Comparison of ENCODE assay signal across 12 cellular contexts in genomic region chr20:19981091-19981490, GRCh38. TPM values are rescaled to one million over a fixed set of nuclear protein-coding genes. Genes with fewer than 3 reads are reported as not detected.
A peak's percentile ranks its signal among the peaks of the same experiment; 100 is the strongest.
DNase-seq lines count a peak whose midpoint lies in the region; ATAC-seq, FAIRE-seq and TF ChIP-seq lines count a peak whose summit lies in the region.
"Had no signal": no experiment of that assay in that cellular context is flagged by ENCODE, and none has a peak within 500 bp of the region (broad histone marks: within the 10 kb centered on the region; RNA-seq: fewer than 3 reads in every experiment).

No MANE protein-coding gene starts in this region.

- CTCF ChIA-PET in GM12878 (lab: Yijun Ruan, JAX) = interaction anchor here (0.6 to 2.0 kb wide), 3 partner anchors 12 to 925 kb away, joined by 3 to 6 read pairs (median 3); no protein-coding TSS in a partner anchor

- H3K79me2 ChIP-seq in GM12878 (ENCODE audit: control insufficient read depth, insufficient read depth, low read length) (no peaks in the 10 kb centered on the region), keratinocyte (ENCODE audit: control insufficient read depth, insufficient read depth, low read length) (peaks cover 96% of the 10 kb centered on the region)

- FAIRE-seq in GM12878 (lab: Jason Lieb, UNC) (no peak), keratinocyte (lab: Jason Lieb, UNC) (peak; percentile 76), GM12892 (lab: Jason Lieb, UNC) (no peak)
- FAIRE-seq: A204.1 had no signal

- H3K27me3 ChIP-seq in GM12878 (replicated peaks in 1 of 2; ENCODE audit: control insufficient read depth in 2 of 2, insufficient read depth in 2 of 2, low read length in 1 of 2) = 0 out of 4 replicates have a peak, but pooled peaks cover 0 to 4% of the 10 kb centered on the region in 2 experiments
- H3K27me3 ChIP-seq in keratinocyte (ENCODE audit: control insufficient read depth, extremely low read depth, insufficient read depth, low read length) = no peaks in the 10 kb centered on the region
- H3K27me3 ChIP-seq in tibial artery = no peaks in the 10 kb centered on the region

- TF ChIP-seq CTCF in GM12878 (IDR thresholded peaks at IDR 0.05 in 2 of 3, conservative IDR thresholded peaks at IDR 0.05 in 1 of 3; ENCODE audit: control insufficient read depth in 2 of 3, extremely low read depth in 1 of 3, insufficient read depth in 1 of 3, low read depth in 3 of 3, low read length in 3 of 3) (no peak), keratinocyte (optimal IDR thresholded peaks at IDR 0.05 in 1 of 3, IDR thresholded peaks at IDR 0.05 in 1 of 3, conservative IDR thresholded peaks at IDR 0.05 in 1 of 3; ENCODE audit: extremely low read depth in 1 of 3, insufficient read depth in 2 of 3, low read length in 3 of 3) (no peak), tibial artery (IDR thresholded peaks at IDR 0.05) (no peak)

- no peak for TF ChIP-seq POLR2A in GM12878 (IDR thresholded peaks at IDR 0.05; ENCODE audit: low read depth, low read length)
- no peak for TF ChIP-seq POLR2A in GM12892 (IDR thresholded peaks at IDR 0.05; ENCODE audit: low read depth, low read length)

- RAD21 ChIA-PET in GM12878 (lab: Charles Lee; ENCODE audit: unreplicated experiment) = no interaction called here

- in situ Hi-C loops in GM12878 (cut with MboI) = no loop called here

- BruUV-seq in GM12878 (replicated peaks; lab: Mats Ljungman, UMichigan) = no TSS peak

- H3K4me2 ChIP-seq in GM12878 (ENCODE audit: control insufficient read depth, insufficient read depth) (no peak overlapping the region), keratinocyte (ENCODE audit: control insufficient read depth, extremely low read depth, insufficient read depth, low read depth, low read length) (peak overlapping the region; percentile 93)
- H3K4me2 ChIP-seq: KMS-11 had no signal

- H3K27ac ChIP-seq in GM12878 (ENCODE audit: control insufficient read depth, insufficient read depth) (no peak overlapping the region), keratinocyte (ENCODE audit: control insufficient read depth, insufficient read depth, low read length) (peak overlapping the region; percentile 58), tibial artery (peak overlapping the region; percentile 85 to 87)
- H3K27ac ChIP-seq: KMS-11 had no signal

- dilution Hi-C loops in keratinocyte (cut with MboI; ENCODE audit: extremely low pct_ligation_motif_present, low sequenced_read_pairs) = no loop called here

- SMC1A ChIA-PET in GM12878 (lab: Charles Lee; ENCODE audit: uncharacterized antibody, unreplicated experiment) = no interaction called here

- H3K4me1 ChIP-seq in GM12878 (ENCODE audit: control insufficient read depth, insufficient read depth, low read length) = no peaks in the 10 kb centered on the region
- peaks cover 62% of the 10 kb centered on the region for H3K4me1 ChIP-seq in keratinocyte (ENCODE audit: control insufficient read depth, extremely low read depth, insufficient read depth, low read length)
- H3K4me1 ChIP-seq in tibial artery = peaks cover 0 to 89% (median 61%) of the 10 kb centered on the region in 4 donors

- intact Hi-C loops in GM12878 (cut with micrococcal nuclease; ENCODE audit: unreplicated experiment) (no loop called here), tibial artery (cut with DNase I; ENCODE audit: low total_unique reads) (no loop called here)

- 40% methylated on average over 7 of the region's 7 CpGs for whole genome bisulfite sequencing in GM12878 (ENCODE audit: insufficient coverage, insufficient replicate concordance, low lambda C conversion rate, missing lambda C conversion rate)

- no peak for TF ChIP-seq EP300 in GM12878 (IDR thresholded peaks at IDR 0.05; ENCODE audit: borderline replicate concordance in 1 of 2, control insufficient read depth in 1 of 2, low read depth in 2 of 2, low read length in 2 of 2)

- ATAC-seq in GM12878 (no peak; the same call in 1 of the 3 replicates), GM18861 (IDR thresholded peaks at IDR 0.05; ENCODE audit: unreplicated experiment) (no peak)

- H3K9me1 ChIP-seq in keratinocyte (ENCODE audit: control insufficient read depth, extremely low read depth, insufficient read depth, low read length) = peaks cover 3% of the 10 kb centered on the region

- no peak overlapping the region for H3K9ac ChIP-seq in GM12878 (ENCODE audit: control insufficient read depth, insufficient read depth, low read length)
- H3K9ac ChIP-seq in keratinocyte (ENCODE audit: control insufficient read depth, extremely low read depth, insufficient read depth, low read length) = peak overlapping the region; percentile 33
- H3K9ac ChIP-seq: KMS-11 had no signal

- H2AFZ ChIP-seq in GM12878 (ENCODE audit: control insufficient read depth, low read depth, low read length) = no peak overlapping the region
- no peak overlapping the region for H2AFZ ChIP-seq in keratinocyte (ENCODE audit: control insufficient read depth, low read length)

- H3K4me3 ChIP-seq in GM12878 (no peak overlapping the region), keratinocyte (ENCODE audit: control insufficient read depth in 2 of 3, extremely low read depth in 1 of 3, insufficient read depth in 2 of 3, low read depth in 1 of 3, low read length in 3 of 3) (peak overlapping the region in 1 of 3 experiments; percentile 8), tibial artery (no peak overlapping the region)

- H4K20me1 ChIP-seq in GM12878 (ENCODE audit: control insufficient read depth, insufficient read depth) (no peaks in the 10 kb centered on the region), keratinocyte (ENCODE audit: control insufficient read depth, extremely low read depth, insufficient read depth, low read length) (peaks cover 3% of the 10 kb centered on the region)

- no peak for TF ChIP-seq RAD21 in GM12878 (IDR thresholded peaks at IDR 0.05; ENCODE audit: insufficient read depth, low read depth, low read length)

- H3K9me3 ChIP-seq in GM12878 (replicated peaks; ENCODE audit: control insufficient read depth, insufficient read depth, low read length) (no peaks in the 10 kb centered on the region), keratinocyte (ENCODE audit: control insufficient read depth, low read depth, low read length) (no peaks in the 10 kb centered on the region), tibial artery (no peaks in the 10 kb centered on the region)

- H3K36me3 ChIP-seq in GM12878 (ENCODE audit: control insufficient read depth in 2 of 2, insufficient read depth in 2 of 2, low read length in 1 of 2) (no peaks in the 10 kb centered on the region), keratinocyte (ENCODE audit: control insufficient read depth in 2 of 2, extremely low read depth in 1 of 2, insufficient read depth in 2 of 2, low read length in 2 of 2) (peaks cover 3 to 27% of the 10 kb centered on the region in 2 experiments), tibial artery (no peaks in the 10 kb centered on the region)

- DNase-seq in DMS53 (lab: John Stamatoyannopoulos, UW) = peak; percentile 40
- no peak for DNase-seq in DMS53 treated with DMSO at 0.1 percent for 48 hours (lab: John Stamatoyannopoulos, UW; ENCODE audit: unreplicated experiment)
- no peak for DNase-seq in GM12878 (ENCODE audit: low read depth, low spot score)
- DNase-seq in keratinocyte (ENCODE audit: low read depth, low spot score) = no peak
- no peak for DNase-seq in tibial artery
- no peak for DNase-seq in SHP77 (lab: John Stamatoyannopoulos, UW)
- no peak for DNase-seq in GM12892 (ENCODE audit: insufficient read length)
- DNase-seq: GF-D8, NCI-H526 treated with DMSO at 0.1 percent for 48 hours had no signal

- POLR2A ChIA-PET in GM12878 (lab: Charles Lee) = no interaction called here

TF ChIP-seq in GM12878, 131 proteins besides CTCF, POLR2A, EP300 and RAD21:
- TF ChIP-seq SMC3 (IDR thresholded peaks at IDR 0.05; ENCODE audit: borderline replicate concordance, low read length) (no peak), RUNX3 (IDR thresholded peaks at IDR 0.05; ENCODE audit: low read length) (peak; percentile 43; the same call in 1 of the 2 replicates), EED (IDR thresholded peaks at IDR 0.05; ENCODE audit: low read depth) (peak; percentile 42; the same call in 1 of the 2 replicates), NR2F1 (conservative IDR thresholded peaks at IDR 0.05) (peak; percentile 51; the same call in 1 of the 2 replicates)

RNA-seq across cellular contexts. Expression of gene NAA20, which starts 36.1 kb away (rescaled TPM):
- total RNA-seq in GM12878 (2013; cell fraction: nucleolus; rRNA removed) = 26.0 and 27.1 TPM in 2 replicates
- total RNA-seq in GM12878 (2014; rRNA removed) (48.3 and 52.5 TPM in 2 replicates), GM12878 (2014; rRNA removed; fragmentation: Illumina TruSeq; extraction: Trizol) (74.9 and 79.2 TPM in 2 replicates), GM12878 (2021) (61.5 and 65.1 TPM in 2 replicates)
- polyA plus RNA-seq in GM12878 (2011; ENCODE audit: low read depth) = 36.0 TPM
- polyA plus RNA-seq in GM12878 (2011; rRNA removed) (98.6 and 140 TPM in 2 replicates), GM12878 (2014; fragmentation: Illumina TruSeq; extraction: Trizol) (69.4 and 74.2 TPM in 2 replicates), GM12878 (2014; fragmentation: Nextera tagmentation; extraction: Ambion mirVana) (100 to 1,000 TPM; 309 to 366 TPM), GM12878 (2014; rRNA removed) (71.8 and 79.6 TPM in 2 replicates), GM12878 (2016; fragmentation: Nextera tagmentation; extraction: Ambion mirVana) (100 to 1,000 TPM; 176 to 178 TPM), keratinocyte (114 to 204 TPM (median 126 TPM) in 3 replicates)
- 40.0 and 47.2 TPM in 2 replicates for polyA plus RNA-seq in GM12878 (2011; cell fraction: cytosol; rRNA removed)
- polyA plus RNA-seq in GM12878 (2011; cell fraction: nucleus; rRNA removed) = 23.9 and 30.0 TPM in 2 replicates
- 51.1 and 57.3 TPM in 2 replicates for polyA plus RNA-seq in GM12878 (2012)
- 27.2 and 28.9 TPM in 2 replicates for polyA minus RNA-seq in GM12878 (2011; rRNA and poly(A)+ RNA removed)
- 12.7 and 14.3 TPM in 2 replicates for polyA minus RNA-seq in GM12878 (2011; cell fraction: cytosol; rRNA and poly(A)+ RNA removed)
- 23.5 and 42.3 TPM in 2 replicates for polyA minus RNA-seq in GM12878 (2011; cell fraction: nucleus; rRNA and poly(A)+ RNA removed)
- 56.6 TPM for polyA plus RNA-seq in keratinocyte (2011; ENCODE audit: low read depth)
- polyA plus RNA-seq in keratinocyte (2011; cell fraction: cytosol; rRNA removed) = 99.3 and 174 TPM in 2 replicates
- polyA plus RNA-seq in keratinocyte (2011; cell fraction: nucleus; rRNA removed) = 69.8 and 104 TPM in 2 replicates
- polyA plus RNA-seq in keratinocyte (2012; ENCODE audit: low replicate concordance) = 114 and 120 TPM in 2 replicates
- 17.5 to 64.3 TPM (median 32.5 TPM) in 3 replicates for polyA minus RNA-seq in keratinocyte
- 47.4 TPM for polyA minus RNA-seq in keratinocyte (2011; cell fraction: cytosol; rRNA and poly(A)+ RNA removed)
- polyA minus RNA-seq in keratinocyte (2011; cell fraction: nucleus; rRNA and poly(A)+ RNA removed) = 24.8 and 28.8 TPM in 2 replicates
- 78.4 TPM for polyA plus RNA-seq in GM12892 (2012; ENCODE audit: missing spikeins)
